In the genomic region with DNA sequence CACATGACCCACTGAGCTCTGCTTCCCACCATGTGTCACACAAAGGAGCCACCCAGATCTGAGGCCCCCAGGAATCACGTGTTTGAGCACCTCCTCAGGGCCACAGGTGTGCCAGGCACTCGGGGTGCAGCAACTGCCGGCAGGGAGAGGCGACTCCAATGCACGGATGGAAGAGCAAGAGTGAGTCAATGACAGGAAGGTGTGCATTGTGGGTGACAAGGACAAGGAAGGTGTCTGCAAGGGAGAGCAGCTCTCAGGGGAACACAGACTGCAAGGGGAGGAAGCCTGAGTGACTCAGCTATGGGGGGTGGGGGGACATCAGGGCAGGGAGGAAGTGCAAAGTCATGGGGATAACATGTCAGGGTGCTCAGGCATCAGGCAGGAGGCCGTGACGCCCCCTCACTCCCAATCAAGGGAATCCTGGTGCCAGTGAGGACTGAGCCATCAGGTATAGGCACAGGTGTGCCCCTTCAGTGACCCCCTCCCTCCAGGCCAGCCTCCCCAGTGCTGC, we compare ENCODE assay signal across 12 cellular contexts.
DNase-seq lines count a peak whose midpoint lies in the region; ATAC-seq and TF ChIP-seq lines count a peak whose summit lies in the region.
"Had no signal": no experiment of that assay in that cellular context is flagged by ENCODE, and none has a peak within 500 bp of the region (broad histone marks: within the 10 kb centered on the region; RNA-seq: fewer than 3 reads in every experiment).

No MANE protein-coding gene starts in this region.

- H2AFZ ChIP-seq in mammary epithelial cell (ENCODE audit: low read depth, low read length): no peak overlapping the region

- intact Hi-C loops in mammary epithelial cell (cut with micrococcal nuclease) (no loop called here), dorsolateral prefrontal cortex (cut with DNase I) (no loop called here)

- DNase-seq in DMS53 (lab: John Stamatoyannopoulos, UW) (peak; percentile 1), DMS53 treated with DMSO at 0.1 percent for 48 hours (lab: John Stamatoyannopoulos, UW; ENCODE audit: unreplicated experiment) (no peak), RWPE2 (ENCODE audit: low spot score) (no peak), mammary epithelial cell (peak; percentile 8), dorsolateral prefrontal cortex (no peak), DMS114 treated with DMSO at 0.1 percent for 48 hours (lab: John Stamatoyannopoulos, UW; ENCODE audit: unreplicated experiment) (no peak)
- peak; percentile 16 for DNase-seq in stimulated activated CD8-positive, alpha-beta memory T cell treated with anti-CD3 and anti-CD28 coated beads, Interleukin-12 subunit alpha, Interleukin-12 subunit beta, amount 100 ng/mL, for 24 hours (ENCODE audit: extremely low read depth)
- DNase-seq: colonic mucosa, left cardiac atrium had no signal

- H3K4me1 ChIP-seq in RWPE2 (ENCODE audit: insufficient read depth, poor library complexity, severe bottlenecking) (no peaks in the 10 kb centered on the region), mammary epithelial cell (ENCODE audit: insufficient read depth, low read length) (no peaks in the 10 kb centered on the region)
- H3K4me1 ChIP-seq: colonic mucosa had no signal

- WGBS in mammary epithelial cell (ENCODE audit: low coverage, missing lambda C conversion rate): 90% methylated on average over 6 of the region's 7 CpGs

- no peaks in the 10 kb centered on the region for H3K79me2 ChIP-seq in mammary epithelial cell (ENCODE audit: insufficient read depth, low read length)

- H3K27ac ChIP-seq in RWPE2 (ENCODE audit: poor library complexity, severe bottlenecking): no peak overlapping the region
- no peak overlapping the region for H3K27ac ChIP-seq in mammary epithelial cell (ENCODE audit: insufficient read depth, low read depth, low read length)
- peak overlapping the region in 1 of 59 donors; percentile 17 for H3K27ac ChIP-seq in dorsolateral prefrontal cortex
- H3K27ac ChIP-seq: 22Rv1, colonic mucosa, SJSA1 had no signal

- dilution Hi-C loops in mammary epithelial cell (cut with HindIII; ENCODE audit: low sequenced_read_pairs): no loop called here

- no peak overlapping the region for H3K4me2 ChIP-seq in mammary epithelial cell (ENCODE audit: insufficient read depth, low read depth, low read length)

- H4K20me1 ChIP-seq in mammary epithelial cell (ENCODE audit: insufficient read depth, low read length): no peaks in the 10 kb centered on the region

- CTCF ChIA-PET in mammary epithelial cell (lab: Charles Lee; ENCODE audit: low non-redundant PET): interaction anchor here (0.7 kb wide), 1 partner anchor 261 kb away, joined by 3 read pairs; no protein-coding TSS in a partner anchor

- in situ Hi-C loops in mammary epithelial cell (cut with MboI; ENCODE audit: low sequenced_read_pairs in 2 of 2): no loop called here

- H3K36me3 ChIP-seq in RWPE2 (ENCODE audit: low read depth): no peaks in the 10 kb centered on the region
- no peaks in the 10 kb centered on the region for H3K36me3 ChIP-seq in mammary epithelial cell (ENCODE audit: insufficient read depth, low read length)
- H3K36me3 ChIP-seq: colonic mucosa, SJSA1 had no signal

- TF ChIP-seq CTCF in RWPE2 (IDR thresholded peaks at IDR 0.05; ENCODE audit: poor library complexity, severe bottlenecking) (no peak), mammary epithelial cell (conservative IDR thresholded peaks at IDR 0.05 in 1 of 2, IDR thresholded peaks at IDR 0.05 in 1 of 2; ENCODE audit: extremely low read depth in 1 of 2, insufficient read depth in 1 of 2, low read depth in 1 of 2, low read length in 2 of 2) (no peak), dorsolateral prefrontal cortex (IDR thresholded peaks at IDR 0.05 in 54 of 56, conservative IDR thresholded peaks at IDR 0.05 in 2 of 56; ENCODE audit: low read depth in 1 of 56, partially characterized antibody in 56 of 56) (no peak)

- ATAC-seq in RWPE2 (ENCODE audit: low read depth) (peak; percentile 46; the same call in 1 of the 3 replicates), HG03045 (IDR thresholded peaks at IDR 0.05; ENCODE audit: unreplicated experiment) (no peak)
- ATAC-seq: left cardiac atrium had no signal

- H3K9me3 ChIP-seq in RWPE2 (ENCODE audit: severe bottlenecking) (peaks cover 3% of the 10 kb centered on the region), mammary epithelial cell (replicated peaks; ENCODE audit: insufficient read depth, low read length) (no peaks in the 10 kb centered on the region)
- H3K9me3 ChIP-seq: colonic mucosa, SJSA1 had no signal

- H3K4me3 ChIP-seq in RWPE2 (ENCODE audit: severe bottlenecking): no peak overlapping the region
- H3K4me3 ChIP-seq in mammary epithelial cell (replicated peaks in 1 of 3; ENCODE audit: insufficient read depth in 1 of 3, low read depth in 2 of 3, low read length in 3 of 3): no peak overlapping the region
- no peak overlapping the region for H3K4me3 ChIP-seq in dorsolateral prefrontal cortex
- H3K4me3 ChIP-seq: colonic mucosa, SJSA1 had no signal

- no peaks in the 10 kb centered on the region for H3K27me3 ChIP-seq in RWPE2 (ENCODE audit: insufficient read depth, poor library complexity, severe bottlenecking)
- no peaks in the 10 kb centered on the region for H3K27me3 ChIP-seq in mammary epithelial cell (ENCODE audit: insufficient read depth, low read length)
- H3K27me3 ChIP-seq in dorsolateral prefrontal cortex: no peaks in the 10 kb centered on the region
- H3K27me3 ChIP-seq: colonic mucosa had no signal

- BruUV-seq in mammary epithelial cell (replicated peaks; lab: Mats Ljungman, UMichigan): no TSS peak

- no peak overlapping the region for H3K9ac ChIP-seq in mammary epithelial cell (ENCODE audit: insufficient read depth, low read length)

Comparison
In these comparisons a context has a peak if more than half of its experiments do, and no peak if none do; other contexts are left out.
1. DNase-seq: peak in DMS53 (single experiment), mammary epithelial cell (single experiment) and stimulated activated CD8-positive, alpha-beta memory T cell treated with anti-CD3 and anti-CD28 coated beads, Interleukin-12 subunit alpha, Interleukin-12 subunit beta, amount 100 ng/mL, for 24 hours (single experiment); none in DMS53 treated with DMSO at 0.1 percent for 48 hours (single experiment), RWPE2 (single experiment), dorsolateral prefrontal cortex (0 of 10) and DMS114 treated with DMSO at 0.1 percent for 48 hours (single experiment).